10 cellular contexts compared by ENCODE assay signal in genomic region chr11:9626778-9627394, GRCh38. TPM values are rescaled to one million over a fixed set of nuclear protein-coding genes. Genes with fewer than 3 reads are reported as not detected.
DNase-seq lines count a peak whose midpoint lies in the region; ATAC-seq and TF ChIP-seq lines count a peak whose summit lies in the region.
"Had no signal": no experiment of that assay in that cellular context is flagged by ENCODE, and none has a peak within 500 bp of the region (broad histone marks: within the 10 kb centered on the region; RNA-seq: fewer than 3 reads in every experiment).

No MANE protein-coding gene starts in this region.

- no peak overlapping the region for H3K4me3 ChIP-seq in coronary artery
- H3K4me3 ChIP-seq: uterus had no signal

- peak; percentile 72 for ATAC-seq in HG03175 (IDR thresholded peaks at IDR 0.05; ENCODE audit: unreplicated experiment)
- peak; percentile 30 to 34 for ATAC-seq in stimulated activated naive B cell treated with anti-CD40 and anti-IgM and Interleukin-4, amounts not matched to agents 10 μg/mL and 1 μg/mL and 100 μg/mL, for 72 hours (replicated peaks)

- peaks cover 0 to under 1% of the 10 kb centered on the region in 2 donors for H3K9me3 Mint-ChIP-seq in stimulated activated naive B cell treated with anti-CD40 and anti-IgM and Interleukin-4, amounts not matched to agents 10 μg/mL and 1 μg/mL and 100 μg/mL, for 72 hours
- peaks cover 2% of the 10 kb centered on the region for H3K9me3 Mint-ChIP-seq in progenitor cell of endocrine pancreas (ENCODE audit: low read depth)

- DNase-seq in coronary artery (ENCODE audit: low spot score) (peak; percentile 62), left kidney (ENCODE audit: low read depth, low spot score) (peak; percentile 31), progenitor cell of endocrine pancreas (ENCODE audit: low spot score, unreplicated experiment) (no peak), DMS 273 (lab: John Stamatoyannopoulos, UW; ENCODE audit: unreplicated experiment) (no peak)
- no peak for DNase-seq in stimulated activated naive B cell treated with anti-CD40 and anti-IgM and Interleukin-4, amounts not matched to agents 10 μg/mL and 1 μg/mL and 100 μg/mL, for 72 hours
- DNase-seq in activated CD4-positive, alpha-beta T cell treated with anti-CD3 and anti-CD28 coated beads for 48 hours = no peak
- DNase-seq: amygdala, Karpas-422, uterus had no signal

- no peaks in the 10 kb centered on the region for H3K27me3 Mint-ChIP-seq in stimulated activated naive B cell treated with anti-CD40 and anti-IgM and Interleukin-4, amounts not matched to agents 10 μg/mL and 1 μg/mL and 100 μg/mL, for 72 hours
- H3K27me3 Mint-ChIP-seq in progenitor cell of endocrine pancreas = peaks cover 14% of the 10 kb centered on the region

- no peak for TF ChIP-seq CTCF in coronary artery (IDR thresholded peaks at IDR 0.05)
- TF ChIP-seq CTCF in progenitor cell of endocrine pancreas (IDR thresholded peaks at IDR 0.05; ENCODE audit: unreplicated experiment) = no peak

- H3K27ac Mint-ChIP-seq in stimulated activated naive B cell treated with anti-CD40 and anti-IgM and Interleukin-4, amounts not matched to agents 10 μg/mL and 1 μg/mL and 100 μg/mL, for 72 hours = no peak overlapping the region
- H3K27ac Mint-ChIP-seq in progenitor cell of endocrine pancreas = no peak overlapping the region

- peak overlapping the region in 1 of 2 donors; percentile 9 for H3K27ac ChIP-seq in coronary artery

- H3K4me1 Mint-ChIP-seq in stimulated activated naive B cell treated with anti-CD40 and anti-IgM and Interleukin-4, amounts not matched to agents 10 μg/mL and 1 μg/mL and 100 μg/mL, for 72 hours = peaks cover 43 to 73% of the 10 kb centered on the region in 2 donors
- H3K4me1 Mint-ChIP-seq in progenitor cell of endocrine pancreas (ENCODE audit: low read depth) = no peaks in the 10 kb centered on the region

- H3K36me3 Mint-ChIP-seq in stimulated activated naive B cell treated with anti-CD40 and anti-IgM and Interleukin-4, amounts not matched to agents 10 μg/mL and 1 μg/mL and 100 μg/mL, for 72 hours = peaks cover 2 to 3% of the 10 kb centered on the region in 2 donors
- H3K36me3 Mint-ChIP-seq in progenitor cell of endocrine pancreas (ENCODE audit: insufficient read depth) = no peaks in the 10 kb centered on the region

- H3K4me3 Mint-ChIP-seq in stimulated activated naive B cell treated with anti-CD40 and anti-IgM and Interleukin-4, amounts not matched to agents 10 μg/mL and 1 μg/mL and 100 μg/mL, for 72 hours = no peak overlapping the region
- no peak overlapping the region for H3K4me3 Mint-ChIP-seq in progenitor cell of endocrine pancreas (ENCODE audit: low read depth)

RNA-seq across cellular contexts. Expression of gene SWAP70, which starts 37.0 kb away (rescaled TPM):
- total RNA-seq in progenitor cell of endocrine pancreas = 18.9 and 19.1 TPM in 2 replicates

RNA-seq across cellular contexts. Expression of gene WEE1, which starts 53.4 kb away (rescaled TPM):
- total RNA-seq in progenitor cell of endocrine pancreas = 154 and 179 TPM in 2 replicates

Comparison
In these comparisons a context has a peak if more than half of its experiments do, and no peak if none do; other contexts are left out.
1. DNase-seq: peak in coronary artery (single experiment) and left kidney (single experiment); none in stimulated activated naive B cell treated with anti-CD40 and anti-IgM and Interleukin-4, amounts not matched to agents 10 μg/mL and 1 μg/mL and 100 μg/mL, for 72 hours (single experiment), activated CD4-positive, alpha-beta T cell treated with anti-CD3 and anti-CD28 coated beads for 48 hours (single experiment), progenitor cell of endocrine pancreas (single experiment) and DMS 273 (single experiment).